9 cellular contexts compared by ENCODE assay signal in genomic region chr16:72927199-72928088, GRCh38.
A peak's percentile ranks its signal among the peaks of the same experiment; 100 is the strongest.
DNase-seq lines count a peak whose midpoint lies in the region; ATAC-seq and TF ChIP-seq lines count a peak whose summit lies in the region.
"Had no signal": no experiment of that assay in that cellular context is flagged by ENCODE, and none has a peak within 500 bp of the region (broad histone marks: within the 10 kb centered on the region; RNA-seq: fewer than 3 reads in every experiment).

No MANE protein-coding gene starts in this region.

- TF ChIP-seq CTCF in lung (IDR thresholded peaks at IDR 0.05; ENCODE audit: control extremely low read depth, extremely low read depth): no peak
- TF ChIP-seq CTCF in right atrium auricular region (IDR thresholded peaks at IDR 0.05): no peak
- TF ChIP-seq CTCF in GM13977 (IDR thresholded peaks at IDR 0.05; ENCODE audit: extremely low read depth, insufficient read depth, missing control alignments): no peak

- 40 to 46% methylated on average over 25 to 26 of the region's 26 CpGs for WGBS in lung, 2 donors

- H3K27ac ChIP-seq in lung (ENCODE audit: low read depth in 1 of 2, low read length in 1 of 2) (peak overlapping the region in 1 of 2 donors; percentile 81), right atrium auricular region (no peak overlapping the region)
- H3K27ac ChIP-seq: vagina had no signal

- peak; percentile 70 for ATAC-seq in lung (ENCODE audit: insufficient read depth, low FRiP score)

- H3K27me3 ChIP-seq in lung (ENCODE audit: control insufficient read depth, insufficient read depth) (no peaks in the 10 kb centered on the region), right atrium auricular region (no peaks in the 10 kb centered on the region)
- H3K27me3 ChIP-seq: vagina had no signal

- H3K36me3 ChIP-seq in lung (ENCODE audit: control insufficient read depth in 2 of 2, insufficient read depth in 2 of 2, low read length in 2 of 2): no peaks in the 10 kb centered on the region
- no peaks in the 10 kb centered on the region for H3K36me3 ChIP-seq in right atrium auricular region
- H3K36me3 ChIP-seq: vagina had no signal

- H3K9me3 ChIP-seq in lung (ENCODE audit: control insufficient read depth in 2 of 2, insufficient read depth in 1 of 2, low read length in 1 of 2): no peaks in the 10 kb centered on the region
- no peaks in the 10 kb centered on the region for H3K9me3 ChIP-seq in right atrium auricular region
- H3K9me3 ChIP-seq: vagina had no signal

- H3K4me1 ChIP-seq in lung (ENCODE audit: control insufficient read depth in 2 of 2, insufficient read depth in 2 of 2, low read length in 2 of 2): peaks cover 8 to 13% of the 10 kb centered on the region in 2 donors
- peaks cover 0 to 21% of the 10 kb centered on the region in 2 donors for H3K4me1 ChIP-seq in right atrium auricular region

- in situ Hi-C loops in GM13977 (cut with MboI; ENCODE audit: low pct_unique_long_range_greater_than_20kb, low sequenced_read_pairs, unreplicated experiment): no loop called here

- DNase-seq in CD1c-positive myeloid dendritic cell (ENCODE audit: extremely low spot score) (peak; percentile 47), NCI-H1048 (lab: John Stamatoyannopoulos, UW) (peak; percentile 75), SKM-1 (lab: John Stamatoyannopoulos, UW; ENCODE audit: unreplicated experiment) (peak; percentile 52), lung (ENCODE audit: low spot score) (peak; percentile 74), activated gamma-delta T cell (lab: John Stamatoyannopoulos, UW) (no peak), midbrain (lab: John Stamatoyannopoulos, UW) (no peak), right atrium auricular region (ENCODE audit: low spot score) (no peak), GM13977 (ENCODE audit: low spot score) (no peak)

- no peak overlapping the region for H3K4me3 ChIP-seq in lung
- H3K4me3 ChIP-seq in right atrium auricular region: no peak overlapping the region
- H3K4me3 ChIP-seq: vagina had no signal

Comparison
In these comparisons a context has a peak if more than half of its experiments do, and no peak if none do; other contexts are left out.
1. DNase-seq: peak in CD1c-positive myeloid dendritic cell (single experiment), NCI-H1048 (single experiment), SKM-1 (single experiment) and lung (single experiment); none in activated gamma-delta T cell (single experiment), midbrain (single experiment), right atrium auricular region (single experiment) and GM13977 (single experiment).